ENCODE assay signal across 8 cellular contexts in genomic region chr6:63574554-63574900, GRCh38. TPM values are rescaled to one million over a fixed set of nuclear protein-coding genes. Genes with fewer than 3 reads are reported as not detected.
DNase-seq lines count a peak whose midpoint lies in the region; ATAC-seq and TF ChIP-seq lines count a peak whose summit lies in the region.

No MANE protein-coding gene starts in this region.

- peak overlapping the region; percentile 89 for H3K27ac Mint-ChIP-seq in T-helper 17 cell

- DNase-seq in GM12865 (ENCODE audit: low read depth) (no peak), T-helper 17 cell (no peak), fibroblast of pulmonary artery (ENCODE audit: low read depth) (no peak), gastrocnemius medialis (no peak), NCI-H1092 (lab: John Stamatoyannopoulos, UW) (no peak), substantia nigra (lab: John Stamatoyannopoulos, UW) (no peak)

- peaks cover 5 to 34% of the 10 kb centered on the region in 2 donors for H3K4me1 ChIP-seq in gastrocnemius medialis

- peaks cover 5 to 34% of the 10 kb centered on the region in 2 donors for H3K36me3 ChIP-seq in gastrocnemius medialis

- H3K27ac ChIP-seq in gastrocnemius medialis (peak overlapping the region; percentile 99 to 100 (median 100)), substantia nigra (ENCODE audit: low read depth, low read length, poor library complexity, severe bottlenecking) (no peak overlapping the region)

- ATAC-seq in T-helper 17 cell (no peak), gastrocnemius medialis (no peak), GM21423 (IDR thresholded peaks at IDR 0.05; ENCODE audit: unreplicated experiment) (no peak), HG03039 (IDR thresholded peaks at IDR 0.05; ENCODE audit: unreplicated experiment) (no peak)

- no peaks in the 10 kb centered on the region for H3K27me3 Mint-ChIP-seq in T-helper 17 cell

- H3K36me3 Mint-ChIP-seq in T-helper 17 cell (ENCODE audit: low read depth): no peaks in the 10 kb centered on the region

- H3K27me3 ChIP-seq in gastrocnemius medialis: no peaks in the 10 kb centered on the region

- intact Hi-C loops in gastrocnemius medialis (cut with DNase I; ENCODE audit: low total_unique reads): loop anchor here (2.0 to 5.0 kb wide), 3 partner anchors 82 to 222 kb away; no protein-coding TSS in a partner anchor

- in situ Hi-C loops in gastrocnemius medialis (cut with MboI; ENCODE audit: low sequenced_read_pairs in 4 of 4): loop anchor here in 1 of 4 donors (10.0 kb wide), 1 partner anchor 60 kb away; the partner anchor contains the start of gene PHF3

- H3K4me3 Mint-ChIP-seq in T-helper 17 cell: peak overlapping the region; percentile 95

- H3K9me3 ChIP-seq in T-helper 17 cell (ENCODE audit: control insufficient read depth, low read length, poor library complexity, severe bottlenecking): no peaks in the 10 kb centered on the region
- H3K9me3 ChIP-seq in gastrocnemius medialis: no peaks in the 10 kb centered on the region

- no peak for TF ChIP-seq POLR2A in gastrocnemius medialis (IDR thresholded peaks at IDR 0.05)

- TF ChIP-seq CTCF in GM12865 (IDR thresholded peaks at IDR 0.05; ENCODE audit: insufficient read depth, low read depth, low read length, missing control alignments) (no peak), fibroblast of pulmonary artery (IDR thresholded peaks at IDR 0.05; ENCODE audit: low read length, missing control alignments) (no peak), gastrocnemius medialis (IDR thresholded peaks at IDR 0.05 in 4 of 5, conservative IDR thresholded peaks at IDR 0.05 in 1 of 5) (peak in 1 of 5 experiments; percentile 6)

- peak overlapping the region; percentile 70 for H3K4me3 ChIP-seq in GM12865 (ENCODE audit: low read depth, low read length)
- peak overlapping the region; percentile 91 for H3K4me3 ChIP-seq in fibroblast of pulmonary artery (replicated peaks; ENCODE audit: low read depth, low read length)
- H3K4me3 ChIP-seq in gastrocnemius medialis: peak overlapping the region; percentile 87 to 99 (median 96)

- H3K4me1 Mint-ChIP-seq in T-helper 17 cell: peaks cover 24% of the 10 kb centered on the region

RNA-seq across cellular contexts. Expression of gene PTP4A1, which starts 2.2 kb away (rescaled TPM):
- total RNA-seq in T-helper 17 cell (100 to 1,000 TPM; 112 to 129 TPM), gastrocnemius medialis (100 to 1,000 TPM in 2 of 4 donors, 10 to 100 TPM in 2; 30.6 to 256 (median 90.8) TPM)
